17 cellular contexts compared by ENCODE assay signal in genomic region chr2:120780402-120780801, GRCh38. TPM values are rescaled to one million over a fixed set of nuclear protein-coding genes. Genes with fewer than 3 reads are reported as not detected.
DNase-seq lines count a peak whose midpoint lies in the region; ATAC-seq and TF ChIP-seq lines count a peak whose summit lies in the region.
"Had no signal": no experiment of that assay in that cellular context is flagged by ENCODE, and none has a peak within 500 bp of the region (broad histone marks: within the 10 kb centered on the region; RNA-seq: fewer than 3 reads in every experiment).

No MANE protein-coding gene starts in this region.

- no peaks in the 10 kb centered on the region for H3K36me3 ChIP-seq in skeletal muscle satellite cell (ENCODE audit: insufficient read depth, low read length)

- no peaks in the 10 kb centered on the region for H3K36me3 Mint-ChIP-seq in activated naive CD4-positive, alpha-beta T cell treated with anti-CD3 and anti-CD28 coated beads for 36 hours (ENCODE audit: low read depth)
- H3K36me3 Mint-ChIP-seq: immature natural killer cell had no signal

- H3K4me1 ChIP-seq in skeletal muscle satellite cell (ENCODE audit: control insufficient read depth, insufficient read depth, low read length), result peaks cover 46% of the 10 kb centered on the region

- no peaks in the 10 kb centered on the region for H3K9me3 ChIP-seq in skeletal muscle satellite cell (replicated peaks; ENCODE audit: low read length)
- H3K9me3 ChIP-seq: psoas muscle had no signal

- peaks cover 4% of the 10 kb centered on the region for H3K4me1 Mint-ChIP-seq in activated naive CD4-positive, alpha-beta T cell treated with anti-CD3 and anti-CD28 coated beads for 36 hours (ENCODE audit: low read depth)

- H3K9me3 Mint-ChIP-seq in activated naive CD4-positive, alpha-beta T cell treated with anti-CD3 and anti-CD28 coated beads for 36 hours, result no peaks in the 10 kb centered on the region
- H3K9me3 Mint-ChIP-seq: immature natural killer cell had no signal

- intact Hi-C loops in activated naive CD4-positive, alpha-beta T cell treated with anti-CD3 and anti-CD28 coated beads for 36 hours (cut with micrococcal nuclease), result no loop called here

- H3K27me3 Mint-ChIP-seq in activated naive CD4-positive, alpha-beta T cell treated with anti-CD3 and anti-CD28 coated beads for 36 hours (ENCODE audit: low read depth), result no peaks in the 10 kb centered on the region

- no peak overlapping the region for H3K4me3 Mint-ChIP-seq in activated naive CD4-positive, alpha-beta T cell treated with anti-CD3 and anti-CD28 coated beads for 36 hours
- H3K4me3 Mint-ChIP-seq: immature natural killer cell had no signal

- peak overlapping the region; percentile 68 for H3K4me2 ChIP-seq in skeletal muscle satellite cell (ENCODE audit: low read length)

- CTCF ChIA-PET in activated naive CD4-positive, alpha-beta T cell treated with anti-CD3 and anti-CD28 coated beads for 36 hours (lab: Charles Lee), result no interaction called here

- H3K4me3 ChIP-seq in skeletal muscle satellite cell (ENCODE audit: low read length), result no peak overlapping the region
- H3K4me3 ChIP-seq: psoas muscle had no signal

- H3K27me3 ChIP-seq in skeletal muscle satellite cell (ENCODE audit: control insufficient read depth, insufficient read depth, low read length), result no peaks in the 10 kb centered on the region

- no peak overlapping the region for H3K27ac Mint-ChIP-seq in activated naive CD4-positive, alpha-beta T cell treated with anti-CD3 and anti-CD28 coated beads for 36 hours
- H3K27ac Mint-ChIP-seq: immature natural killer cell had no signal

- peak; percentile 31 for ATAC-seq in SK-N-SH treated with all-trans-retinoic acid at 6 μM for 48 hours
- ATAC-seq: psoas muscle had no signal

- no peak overlapping the region for H3K9ac ChIP-seq in skeletal muscle satellite cell (ENCODE audit: low read depth, low read length)

- DNase-seq in DMS 273 (lab: John Stamatoyannopoulos, UW; ENCODE audit: unreplicated experiment) (peak; percentile 53), DMS 273 treated with DMSO at 0.1 percent for 48 hours (lab: John Stamatoyannopoulos, UW) (no peak), left kidney (ENCODE audit: low read depth, low spot score) (peak; percentile 53), NK-92 (lab: John Stamatoyannopoulos, UW; ENCODE audit: unreplicated experiment) (no peak), NCI-H510A treated with DMSO at 0.1 percent for 48 hours (lab: John Stamatoyannopoulos, UW) (no peak)
- no peak for DNase-seq in activated naive CD4-positive, alpha-beta T cell treated with anti-CD3 and anti-CD28 coated beads for 36 hours
- DNase-seq: activated CD4-positive, CD25-positive, alpha-beta regulatory T cell; activated effector memory CD4-positive, alpha-beta T cell treated with anti-CD3 and anti-CD28 coated beads, Interleukin-2, amount 50 U/mL, for 16 hours; DND-41; immature natural killer cell; NCI-H1694; NCI-H748 treated with DMSO at 0.1 percent for 48 hours; psoas muscle; stimulated activated CD4-positive, alpha-beta T cell treated with anti-CD3 and anti-CD28 coated beads, Interleukin-15, amount 100 ng/mL, for 24 hours; T-helper 1 cell had no signal

TF ChIP-seq in SK-N-SH treated with all-trans-retinoic acid at 6 μM for 48 hours, 23 proteins besides CTCF, POLR2A, EP300 and RAD21:
- TF ChIP-seq TSHZ2 (CRISPR knock-in tag; IDR thresholded peaks at IDR 0.05) (no peak), OSR1 (CRISPR knock-in tag; IDR thresholded peaks at IDR 0.05) (no peak), RARB (CRISPR knock-in tag; IDR thresholded peaks at IDR 0.05) (no peak), POU6F1 (CRISPR knock-in tag; IDR thresholded peaks at IDR 0.05; ENCODE audit: borderline replicate concordance, low read depth) (no peak), GLIS3 (CRISPR knock-in tag; IDR thresholded peaks at IDR 0.05) (no peak), CREB5 (CRISPR knock-in tag; IDR thresholded peaks at IDR 0.05; ENCODE audit: low read depth) (no peak), CSDC2 (CRISPR knock-in tag; IDR thresholded peaks at IDR 0.05) (no peak), SNAI2 (CRISPR knock-in tag; IDR thresholded peaks at IDR 0.05) (no peak), ZC3H10 (CRISPR knock-in tag; IDR thresholded peaks at IDR 0.05) (no peak), PATZ1 (CRISPR knock-in tag; IDR thresholded peaks at IDR 0.05; ENCODE audit: borderline replicate concordance) (no peak), ARNTL (CRISPR knock-in tag; IDR thresholded peaks at IDR 0.05; ENCODE audit: borderline replicate concordance, low read depth) (no peak), BACH2 (CRISPR knock-in tag; IDR thresholded peaks at IDR 0.05; ENCODE audit: borderline replicate concordance) (no peak)
TF ChIP-seq in SK-N-SH treated with all-trans-retinoic acid at 6 μM for 48 hours: peak in this region for 0.

RNA-seq across cellular contexts. Expression of gene GLI2, which starts 44.7 kb away (rescaled TPM):
- total RNA-seq in skeletal muscle satellite cell (2012; rRNA removed), result 4.2 and 4.3 TPM in 2 replicates
- not detected for total RNA-seq in activated naive CD4-positive, alpha-beta T cell treated with anti-CD3 and anti-CD28 coated beads for 36 hours

Comparison
In these comparisons a context has a peak if more than half of its experiments do, and no peak if none do; other contexts are left out.
1. DNase-seq: peak in DMS 273 (single experiment) and left kidney (single experiment); none in DMS 273 treated with DMSO at 0.1 percent for 48 hours (single experiment), NK-92 (single experiment), NCI-H510A treated with DMSO at 0.1 percent for 48 hours (single experiment) and activated naive CD4-positive, alpha-beta T cell treated with anti-CD3 and anti-CD28 coated beads for 36 hours (single experiment).